ENCODE assay signal across 16 cellular contexts in the genomic region with DNA sequence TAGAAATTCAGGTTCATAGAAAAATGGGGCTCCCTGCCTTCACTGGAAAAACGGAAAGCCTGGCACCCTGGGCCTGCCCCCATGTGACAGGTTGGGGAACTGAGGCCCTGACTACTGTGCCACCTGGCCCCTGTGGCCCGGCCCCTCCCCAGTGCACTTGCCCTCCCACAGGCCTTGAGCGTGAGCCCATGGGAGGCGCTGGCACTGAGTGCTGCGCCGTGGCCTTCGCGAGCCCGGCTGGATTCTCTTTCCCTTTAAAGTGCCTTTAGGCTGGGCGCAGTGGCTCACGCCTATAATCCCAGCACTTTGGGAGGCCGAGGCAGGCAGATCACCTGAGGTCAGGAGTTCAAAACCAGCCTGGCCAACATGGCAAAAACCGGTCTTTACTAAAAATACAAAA. TPM values are rescaled to one million over a fixed set of nuclear protein-coding genes. Genes with fewer than 3 reads are reported as not detected.
DNase-seq lines count a peak whose midpoint lies in the region; ATAC-seq lines count a peak whose summit lies in the region.
"Had no signal": no experiment of that assay in that cellular context is flagged by ENCODE, and none has a peak within 500 bp of the region (broad histone marks: within the 10 kb centered on the region; RNA-seq: fewer than 3 reads in every experiment).

No MANE protein-coding gene starts in this region.

- intact Hi-C loops in left cardiac atrium (cut with DNase I) = no loop called here
- intact Hi-C loops in left ventricle myocardium superior (cut with micrococcal nuclease) = no loop called here
- intact Hi-C loops in sciatic nerve (cut with DNase I) = no loop called here

- DNase-seq in left cardiac atrium (peak; percentile 11), left ventricle myocardium superior (no peak), left lobe of liver (ENCODE audit: low spot score) (peak; percentile 36), sciatic nerve (ENCODE audit: low spot score) (peak; percentile 42), NCI-H2107 treated with DMSO at 0.1 percent for 48 hours (lab: John Stamatoyannopoulos, UW; ENCODE audit: unreplicated experiment) (no peak), NCI-H128 (lab: John Stamatoyannopoulos, UW; ENCODE audit: unreplicated experiment) (no peak), HAP-1 (ENCODE audit: low spot score in 2 of 2) (no peak)
- DNase-seq: ACHN; CD4-positive, alpha-beta memory T cell; DMS79; GM23248; NCI-H1436; NCI-H2081; NCI-H2227 treated with DMSO at 0.1 percent for 48 hours; NCI-H524 treated with DMSO at 0.1 percent for 48 hours; NK-92 treated with Interleukin-12 subunit alpha and Interleukin-12 subunit beta, amount 100 ng/mL, for 24 hours had no signal

- no peak overlapping the region for H3K4me3 ChIP-seq in HAP-1
- H3K4me3 ChIP-seq: GM23248 had no signal

- in situ Hi-C loops in HAP-1 (cut with MboI; ENCODE audit: low sequenced_read_pairs) = no loop called here

- no peaks in the 10 kb centered on the region for H3K9me3 ChIP-seq in HAP-1

- H3K27me3 ChIP-seq in HAP-1 (ENCODE audit: low read depth) = no peaks in the 10 kb centered on the region

- no peaks in the 10 kb centered on the region for H3K4me1 ChIP-seq in HAP-1

- no peak for ATAC-seq in left cardiac atrium
- ATAC-seq in left ventricle myocardium superior = no peak
- no peak for ATAC-seq in left lobe of liver
- ATAC-seq in sciatic nerve = no peak

- H3K36me3 ChIP-seq in HAP-1 (replicated peaks) = no peaks in the 10 kb centered on the region

RNA-seq across cellular contexts. Expression of gene SLC37A1, which starts 45.7 kb away (rescaled TPM):
- total RNA-seq in left cardiac atrium (1 to 10 TPM; 1.9 to 3.7 TPM), left ventricle myocardium superior (4.0 TPM), left lobe of liver (5.0 TPM), sciatic nerve (7.4 TPM)
- total RNA-seq: GM23248 had no signal

Comparison
In these comparisons a context has a peak if more than half of its experiments do, and no peak if none do; other contexts are left out.
1. DNase-seq: peak in left cardiac atrium (single experiment), left lobe of liver (single experiment) and sciatic nerve (single experiment); none in left ventricle myocardium superior (single experiment), NCI-H2107 treated with DMSO at 0.1 percent for 48 hours (single experiment), NCI-H128 (single experiment) and HAP-1 (0 of 2).